In genomic region chr1:247487057-247487456, GRCh38 we compare ENCODE assay signal across 8 cellular contexts. TPM values are rescaled to one million over a fixed set of nuclear protein-coding genes. Genes with fewer than 3 reads are reported as not detected.
A peak's percentile ranks its signal among the peaks of the same experiment; 100 is the strongest.
DNase-seq lines count a peak whose midpoint lies in the region; ATAC-seq, FAIRE-seq and TF ChIP-seq lines count a peak whose summit lies in the region.

No MANE protein-coding gene starts in this region.

- no peaks in the 10 kb centered on the region for H3K9me2 ChIP-seq in PC-9 (ENCODE audit: insufficient read depth)

- BruUV-seq in PC-9 (replicated peaks; lab: Mats Ljungman, UMichigan): no TSS peak

- no peaks in the 10 kb centered on the region for H3K9me3 Mint-ChIP-seq in CD4-positive, alpha-beta memory T cell

- no peaks in the 10 kb centered on the region for H3K9me3 ChIP-seq in CD4-positive, alpha-beta memory T cell (ENCODE audit: control insufficient read depth in 1 of 2, low read length in 2 of 2)
- no peaks in the 10 kb centered on the region for H3K9me3 ChIP-seq in PC-9 (ENCODE audit: insufficient read depth, low read depth)
- no peaks in the 10 kb centered on the region for H3K9me3 ChIP-seq in tibial artery

- no peaks in the 10 kb centered on the region for H4K20me1 ChIP-seq in PC-9 (ENCODE audit: insufficient read depth)

- CTCF ChIA-PET in CD4-positive, alpha-beta memory T cell (lab: Charles Lee; ENCODE audit: partially characterized antibody): interaction anchor here (0.6 to 10.4 kb wide), 21 partner anchors 8 to 367 kb away, joined by 3 to 231 read pairs (median 4); partner anchors contain the start of gene NLRP3
- CTCF ChIA-PET in PC-9 (lab: Charles Lee): interaction anchor here (0.6 kb wide), 1 partner anchor 96 kb away, joined by 9 read pairs; no protein-coding TSS in a partner anchor

- POLR2A ChIA-PET in CD4-positive, alpha-beta memory T cell (lab: Charles Lee; ENCODE audit: partially characterized antibody): interaction anchor here (0.9 to 3.4 kb wide), 3 partner anchors 39 to 114 kb away, joined by 3 to 16 read pairs (median 3); no protein-coding TSS in a partner anchor
- POLR2A ChIA-PET in PC-9 (lab: Charles Lee; ENCODE audit: unreplicated experiment): no interaction called here

- no peaks in the 10 kb centered on the region for H3F3A ChIP-seq in PC-9 (ENCODE audit: insufficient read depth, low read depth)

- H3K4me2 ChIP-seq in PC-9: no peak overlapping the region

- no peaks in the 10 kb centered on the region for H3K27me3 ChIP-seq in CD4-positive, alpha-beta memory T cell (ENCODE audit: insufficient read depth, low read length)
- peaks cover 11% of the 10 kb centered on the region; the same call in 1 of the 2 replicates for H3K27me3 ChIP-seq in PC-9 (ENCODE audit: insufficient read depth, low read depth)
- no peaks in the 10 kb centered on the region for H3K27me3 ChIP-seq in tibial artery

- DNase-seq in CD4-positive, alpha-beta memory T cell: peak in 4 of 5 donors; percentile 47 to 56 (median 54)
- DNase-seq in PC-9: peak in 1 of 2 experiments; percentile 7
- DNase-seq in astrocyte of the hippocampus (ENCODE audit: low read depth, low spot score): peak; percentile 52
- DNase-seq in tibial artery: no peak
- DNase-seq in posterior vena cava (ENCODE audit: low spot score): no peak

- intact Hi-C loops in CD4-positive, alpha-beta memory T cell (cut with micrococcal nuclease): loop anchor here (1.0 kb wide), 2 partner anchors 97 to 115 kb away; no protein-coding TSS in a partner anchor
- intact Hi-C loops in PC-9 (cut with micrococcal nuclease; ENCODE audit: unreplicated experiment): loop anchor here (1.0 kb wide), 2 partner anchors 97 to 115 kb away; no protein-coding TSS in a partner anchor
- intact Hi-C loops in tibial artery (cut with DNase I; ENCODE audit: low total_unique reads): no loop called here
- intact Hi-C loops in posterior vena cava (cut with DNase I): loop anchor here (10.0 kb wide), 2 partner anchors 92 to 102 kb away; no protein-coding TSS in a partner anchor

- H2AFZ ChIP-seq in PC-9: no peak overlapping the region

- TF ChIP-seq CTCF in PC-9 (conservative IDR thresholded peaks at IDR 0.05) (peak; percentile 52), tibial artery (IDR thresholded peaks at IDR 0.05) (peak; percentile 29 to 38)

- H3K27ac ChIP-seq in CD4-positive, alpha-beta memory T cell (ENCODE audit: low read depth, low read length): no peak overlapping the region
- no peak overlapping the region for H3K27ac ChIP-seq in PC-9
- no peak overlapping the region for H3K27ac ChIP-seq in tibial artery

- H3K36me3 ChIP-seq in CD4-positive, alpha-beta memory T cell (ENCODE audit: insufficient read depth, low read length): no peaks in the 10 kb centered on the region
- no peaks in the 10 kb centered on the region for H3K36me3 ChIP-seq in PC-9 (ENCODE audit: low read depth)
- H3K36me3 ChIP-seq in tibial artery: no peaks in the 10 kb centered on the region

- TF ChIP-seq POLR2A in GM18505 (IDR thresholded peaks at IDR 0.05; ENCODE audit: borderline replicate concordance, extremely low read depth, insufficient read depth, insufficient read length): no peak

- H3K36me3 Mint-ChIP-seq in CD4-positive, alpha-beta memory T cell: no peaks in the 10 kb centered on the region

- H3K4me3 ChIP-seq in CD4-positive, alpha-beta memory T cell (ENCODE audit: low read length in 2 of 2): no peak overlapping the region
- H3K4me3 ChIP-seq in PC-9: no peak overlapping the region
- H3K4me3 ChIP-seq in tibial artery: no peak overlapping the region

- no peak overlapping the region for H3K4me3 Mint-ChIP-seq in CD4-positive, alpha-beta memory T cell

- H3K27me3 Mint-ChIP-seq in CD4-positive, alpha-beta memory T cell: peaks cover 7 to 10% of the 10 kb centered on the region in 2 donors

- H3K4me1 Mint-ChIP-seq in CD4-positive, alpha-beta memory T cell: no peaks in the 10 kb centered on the region

- H3K79me2 ChIP-seq in PC-9 (ENCODE audit: low read depth): no peaks in the 10 kb centered on the region

- peak; percentile 93 for FAIRE-seq in islet of Langerhans (lab: Jason Lieb, UNC)

- H3K27ac Mint-ChIP-seq in CD4-positive, alpha-beta memory T cell: no peak overlapping the region

- no peaks in the 10 kb centered on the region for H3K4me1 ChIP-seq in CD4-positive, alpha-beta memory T cell (ENCODE audit: insufficient read depth, low read length)
- H3K4me1 ChIP-seq in PC-9 (replicated peaks; ENCODE audit: insufficient read depth) (no peaks in the 10 kb centered on the region), tibial artery (no peaks in the 10 kb centered on the region)

- ATAC-seq in GM18505 (IDR thresholded peaks at IDR 0.05; ENCODE audit: unreplicated experiment) (peak; percentile 76), HG03159 (IDR thresholded peaks at IDR 0.05; ENCODE audit: unreplicated experiment) (peak; percentile 67)

RNA-seq across cellular contexts. Expression of gene OR2B11, which starts 29.2 kb away (rescaled TPM):
- total RNA-seq in CD4-positive, alpha-beta memory T cell: not detected
- not detected for polyA plus RNA-seq in CD4-positive, alpha-beta memory T cell
- total RNA-seq in PC-9 (2021) (not detected in 2 replicates), posterior vena cava (not detected)

RNA-seq across cellular contexts. Expression of gene OR2C3, which starts 49.2 kb away (rescaled TPM):
- total RNA-seq in CD4-positive, alpha-beta memory T cell: not detected
- not detected for polyA plus RNA-seq in CD4-positive, alpha-beta memory T cell
- total RNA-seq in PC-9 (2021) (not detected in 2 replicates), posterior vena cava (not detected)

Comparison
In these comparisons a context has a peak if more than half of its experiments do, and no peak if none do; other contexts are left out.
1. DNase-seq: peak in CD4-positive, alpha-beta memory T cell (4 of 5) and astrocyte of the hippocampus (single experiment); none in tibial artery (0 of 2) and posterior vena cava (single experiment).